ENCODE assay signal across 8 cellular contexts in genomic region chr4:48681856-48682255, GRCh38.
DNase-seq lines count a peak whose midpoint lies in the region; ATAC-seq and TF ChIP-seq lines count a peak whose summit lies in the region.

No MANE protein-coding gene starts in this region.

- DNase-seq in activated T-cell treated with anti-CD3 and anti-CD28 coated beads, Interleukin-2, amount 50 U/mL, for 72 hours = peak; percentile 25 to 31
- DNase-seq in activated T-cell treated with anti-CD3 and anti-CD28 coated beads, Interleukin-2, amount 50 U/mL, for 48 hours = no peak
- peak; percentile 33 for DNase-seq in PC-3
- peak; percentile 23 for DNase-seq in fibroblast of gingiva (ENCODE audit: low read depth)
- no peak for DNase-seq in stimulated activated naive CD8-positive, alpha-beta T cell treated with anti-CD3 and anti-CD28 coated beads, Interleukin-15, amount 100 ng/mL, for 72 hours
- no peak for DNase-seq in testis
- no peak for DNase-seq in NCI-H2171 (lab: John Stamatoyannopoulos, UW)

- H3K9me3 ChIP-seq in PC-3 (ENCODE audit: low read length) = no peaks in the 10 kb centered on the region
- no peaks in the 10 kb centered on the region for H3K9me3 ChIP-seq in testis

- H3F3A ChIP-seq in PC-3 (ENCODE audit: low read length, unreplicated experiment) = no peaks in the 10 kb centered on the region

- ATAC-seq in activated T-cell treated with anti-CD3 and anti-CD28 coated beads, Interleukin-2, amount 50 U/mL, for 72 hours (replicated peaks in 1 of 2) = peak; percentile 98 to 99
- ATAC-seq in HG02610 (IDR thresholded peaks at IDR 0.05; ENCODE audit: unreplicated experiment) (peak; percentile 89), PC-3 (peak; percentile 61; the same call in 1 of the 2 replicates)
- peak; percentile 99 for ATAC-seq in stimulated activated naive CD8-positive, alpha-beta T cell treated with anti-CD3 and anti-CD28 coated beads, Interleukin-15, amount 100 ng/mL, for 72 hours

- CTCF ChIA-PET in PC-3 (lab: Charles Lee) = interaction anchor here (0.7 kb wide), 1 partner anchor 103 kb away, joined by 4 read pairs; no protein-coding TSS in a partner anchor

- H2AFZ ChIP-seq in PC-3 (ENCODE audit: low read length) = no peak overlapping the region

- H3K79me2 ChIP-seq in PC-3 (ENCODE audit: low read length) = peaks cover 19% of the 10 kb centered on the region

- POLR2A ChIA-PET in PC-3 (lab: Charles Lee; ENCODE audit: unreplicated experiment) = no interaction called here

- H3K4me2 ChIP-seq in PC-3 (ENCODE audit: low read length) = no peak overlapping the region

- no peaks in the 10 kb centered on the region for H3K27me3 Mint-ChIP-seq in activated T-cell treated with anti-CD3 and anti-CD28 coated beads, Interleukin-2, amount 50 U/mL, for 72 hours (ENCODE audit: low read depth)
- H3K27me3 Mint-ChIP-seq in stimulated activated naive CD8-positive, alpha-beta T cell treated with anti-CD3 and anti-CD28 coated beads, Interleukin-15, amount 100 ng/mL, for 72 hours = no peaks in the 10 kb centered on the region

- intact Hi-C loops in PC-3 (cut with micrococcal nuclease) = loop anchor here (1.0 to 5.0 kb wide), 3 partner anchors 95 to 280 kb away; no protein-coding TSS in a partner anchor
- intact Hi-C loops in testis (cut with DNase I; ENCODE audit: low total_unique reads) = no loop called here

- H3K9me2 ChIP-seq in PC-3 (replicated peaks; ENCODE audit: low read length) = no peaks in the 10 kb centered on the region

- H3K4me3 ChIP-seq in PC-3 (ENCODE audit: low read length) = no peak overlapping the region
- no peak overlapping the region for H3K4me3 ChIP-seq in testis

- H3K27me3 ChIP-seq in PC-3 (ENCODE audit: low read length) (no peaks in the 10 kb centered on the region), testis (no peaks in the 10 kb centered on the region)

- no peak overlapping the region for H3K27ac ChIP-seq in PC-3 (ENCODE audit: low read length)
- H3K27ac ChIP-seq in testis = no peak overlapping the region

- H3K9me3 Mint-ChIP-seq in activated T-cell treated with anti-CD3 and anti-CD28 coated beads, Interleukin-2, amount 50 U/mL, for 72 hours = no peaks in the 10 kb centered on the region
- no peaks in the 10 kb centered on the region for H3K9me3 Mint-ChIP-seq in stimulated activated naive CD8-positive, alpha-beta T cell treated with anti-CD3 and anti-CD28 coated beads, Interleukin-15, amount 100 ng/mL, for 72 hours

- H3K9ac ChIP-seq in PC-3 (ENCODE audit: low read length) = no peak overlapping the region

- H3K36me3 Mint-ChIP-seq in activated T-cell treated with anti-CD3 and anti-CD28 coated beads, Interleukin-2, amount 50 U/mL, for 72 hours (ENCODE audit: insufficient read depth in 2 of 2) = peaks cover 6% of the 10 kb centered on the region in 2 donors

- 0 out of 2 replicates have a peak, but pooled peaks cover 6% of the 10 kb centered on the region for H3K4me1 ChIP-seq in PC-3 (ENCODE audit: insufficient read depth, low read length)
- H3K4me1 ChIP-seq in testis = peaks cover 3% of the 10 kb centered on the region

- H3K4me3 Mint-ChIP-seq in activated T-cell treated with anti-CD3 and anti-CD28 coated beads, Interleukin-2, amount 50 U/mL, for 72 hours = peak overlapping the region in 1 of 2 donors; percentile 39
- H3K4me3 Mint-ChIP-seq in stimulated activated naive CD8-positive, alpha-beta T cell treated with anti-CD3 and anti-CD28 coated beads, Interleukin-15, amount 100 ng/mL, for 72 hours = peak overlapping the region in 1 of 2 donors; percentile 30

- TF ChIP-seq CTCF in PC-3 (conservative IDR thresholded peaks at IDR 0.05; ENCODE audit: low read depth, low read length) = peak; percentile 64
- TF ChIP-seq CTCF in testis (IDR thresholded peaks at IDR 0.05) = no peak

- peaks cover 48% of the 10 kb centered on the region for H3K4me1 Mint-ChIP-seq in activated T-cell treated with anti-CD3 and anti-CD28 coated beads, Interleukin-2, amount 50 U/mL, for 72 hours (ENCODE audit: low read depth)
- H3K4me1 Mint-ChIP-seq in stimulated activated naive CD8-positive, alpha-beta T cell treated with anti-CD3 and anti-CD28 coated beads, Interleukin-15, amount 100 ng/mL, for 72 hours = peaks cover 27% of the 10 kb centered on the region

- TF ChIP-seq POLR2A in testis (IDR thresholded peaks at IDR 0.05) = no peak

- no TSS peak for BruUV-seq in PC-3 (replicated peaks; lab: Mats Ljungman, UMichigan)

- H4K20me1 ChIP-seq in PC-3 (ENCODE audit: low read length) = no peaks in the 10 kb centered on the region

- H3K27ac Mint-ChIP-seq in activated T-cell treated with anti-CD3 and anti-CD28 coated beads, Interleukin-2, amount 50 U/mL, for 72 hours = peak overlapping the region; percentile 21
- H3K27ac Mint-ChIP-seq in stimulated activated naive CD8-positive, alpha-beta T cell treated with anti-CD3 and anti-CD28 coated beads, Interleukin-15, amount 100 ng/mL, for 72 hours = no peak overlapping the region

- H3K36me3 ChIP-seq in PC-3 (ENCODE audit: low read depth, low read length) = no peaks in the 10 kb centered on the region
- no peaks in the 10 kb centered on the region for H3K36me3 ChIP-seq in testis (ENCODE audit: low read depth, missing control alignments)

Comparison
In these comparisons a context has a peak if more than half of its experiments do, and no peak if none do; other contexts are left out.
1. DNase-seq: peak in activated T-cell treated with anti-CD3 and anti-CD28 coated beads, Interleukin-2, amount 50 U/mL, for 72 hours (2 of 2), PC-3 (single experiment) and fibroblast of gingiva (single experiment); none in activated T-cell treated with anti-CD3 and anti-CD28 coated beads, Interleukin-2, amount 50 U/mL, for 48 hours (0 of 2), stimulated activated naive CD8-positive, alpha-beta T cell treated with anti-CD3 and anti-CD28 coated beads, Interleukin-15, amount 100 ng/mL, for 72 hours (0 of 2), testis (single experiment) and NCI-H2171 (single experiment).
2. Peak in every context shown above with its lines, with median percentiles within 50 percentile points of each other: ATAC-seq.